15 cellular contexts compared by ENCODE assay signal in genomic region chr2:189522435-189523151, GRCh38. TPM values are rescaled to one million over a fixed set of nuclear protein-coding genes. Genes with fewer than 3 reads are reported as not detected.
DNase-seq lines count a peak whose midpoint lies in the region; ATAC-seq, FAIRE-seq and TF ChIP-seq lines count a peak whose summit lies in the region.
"Had no signal": no experiment of that assay in that cellular context is flagged by ENCODE, and none has a peak within 500 bp of the region (broad histone marks: within the 10 kb centered on the region; RNA-seq: fewer than 3 reads in every experiment).

No MANE protein-coding gene starts in this region.

- TF ChIP-seq EP300 in HepG2 (IDR thresholded peaks at IDR 0.05; ENCODE audit: low read depth in 2 of 2, low read length in 2 of 2) (peak; percentile 31 to 33; a peak in 1 of 4 replicates), HepG2 (CRISPR knock-in tag; IDR thresholded peaks at IDR 0.05; ENCODE audit: borderline replicate concordance) (peak; percentile 51; the same call in 1 of the 2 replicates)

- peak overlapping the region; percentile 4 for H2AFZ ChIP-seq in HepG2 (ENCODE audit: low read length)

- no peak for TF ChIP-seq RAD21 in HepG2 (CRISPR knock-in tag; IDR thresholded peaks at IDR 0.05)

- H3K9ac ChIP-seq in HepG2 (ENCODE audit: insufficient read depth, low read depth, low read length): peak overlapping the region; percentile 32; the same call in 1 of the 2 replicates
- H3K9ac ChIP-seq: SK-N-SH had no signal

- WGBS in HepG2 (ENCODE audit: low lambda C conversion rate): 9% methylated on average over 5 of the region's 5 CpGs
- 15 to 46% (median 37%) methylated on average over 5 of the region's 5 CpGs for WGBS in small intestine, 3 donors

- no peaks in the 10 kb centered on the region for H3K27me3 ChIP-seq in HepG2 (ENCODE audit: control insufficient read depth in 1 of 2, insufficient read depth in 2 of 2, low read length in 2 of 2)
- no peaks in the 10 kb centered on the region for H3K27me3 ChIP-seq in small intestine (ENCODE audit: control insufficient read depth in 2 of 2, insufficient read depth in 2 of 2, low read length in 2 of 2)
- H3K27me3 ChIP-seq: ovary, testis had no signal

- TF ChIP-seq CTCF in choroid plexus epithelial cell (conservative IDR thresholded peaks at IDR 0.05; ENCODE audit: low read depth, low read length) (no peak), HepG2 (CRISPR knock-in tag; IDR thresholded peaks at IDR 0.05) (no peak)

- H3K4me2 ChIP-seq in HepG2 (ENCODE audit: low read depth, low read length): peak overlapping the region; percentile 65
- H3K4me2 ChIP-seq: SK-N-SH had no signal

- ATAC-seq in HepG2 (peak; percentile 87), HG02588 (IDR thresholded peaks at IDR 0.05; ENCODE audit: unreplicated experiment) (no peak), GM21390 (IDR thresholded peaks at IDR 0.05; ENCODE audit: unreplicated experiment) (no peak)

- DNase-seq in LoVo (ENCODE audit: low spot score) (peak; percentile 71), choroid plexus epithelial cell (ENCODE audit: low read depth) (peak; percentile 58), HepG2 (ENCODE audit: low spot score) (peak; percentile 95), small intestine (peak; percentile 97), HEK293T (ENCODE audit: extremely low spot score) (no peak), ureter (ENCODE audit: low spot score) (no peak)
- DNase-seq: activated CD4-positive, alpha-beta T cell treated with anti-CD3 and anti-CD28 coated beads, Interleukin-2, amount 10 ng/mL, durations not matched to agents 24 days and 14 days; activated naive CD4-positive, alpha-beta T cell treated with anti-CD3 and anti-CD28 coated beads, Interleukin-2, amount 50 U/mL, for 16 hours; CD4-positive, alpha-beta T cell; NCI-H446 treated with DMSO at 0.1 percent for 48 hours; ovary; SK-N-SH; testis had no signal

- intact Hi-C loops in HepG2 (cut with micrococcal nuclease; ENCODE audit: unreplicated experiment): loop anchor here (1.0 to 5.0 kb wide), 4 partner anchors 16 to 90 kb away; partner anchors contain the start of gene SLC40A1

- no peaks in the 10 kb centered on the region for H4K20me1 ChIP-seq in HepG2 (ENCODE audit: insufficient read depth, low read length)

- CTCF ChIA-PET in HepG2 (lab: Yijun Ruan, JAX; ENCODE audit: low intra/inter-chr PET ratio, low total read pairs) (interaction anchor here (0.8 kb wide), 1 partner anchor 16 kb away, joined by 3 read pairs; no protein-coding TSS in a partner anchor), HEK293T (lab: Yijun Ruan, JAX) (no interaction called here)

- no peaks in the 10 kb centered on the region for H3K36me3 ChIP-seq in HepG2 (replicated peaks in 1 of 2; ENCODE audit: control insufficient read depth in 1 of 2, insufficient read depth in 2 of 2, low read length in 2 of 2)
- no peaks in the 10 kb centered on the region for H3K36me3 ChIP-seq in small intestine (ENCODE audit: control insufficient read depth in 2 of 2, insufficient read depth in 2 of 2, low read length in 2 of 2)
- H3K36me3 ChIP-seq: ovary had no signal

- H3K9me3 ChIP-seq in HepG2 (ENCODE audit: low read length) (no peaks in the 10 kb centered on the region), small intestine (ENCODE audit: control insufficient read depth, low read depth) (no peaks in the 10 kb centered on the region)
- H3K9me3 ChIP-seq: ovary, SK-N-SH, testis had no signal

- no peak for TF ChIP-seq POLR2A in HepG2 (IDR thresholded peaks at IDR 0.05; ENCODE audit: insufficient read depth in 1 of 2, low read depth in 2 of 2, low read length in 2 of 2)

- H3K79me2 ChIP-seq in HepG2 (ENCODE audit: insufficient read depth, low read length): no peaks in the 10 kb centered on the region

- H3K4me1 ChIP-seq in HepG2 (ENCODE audit: insufficient read depth, low read length) (peaks cover 42% of the 10 kb centered on the region), small intestine (ENCODE audit: control insufficient read depth in 2 of 2, insufficient read depth in 1 of 2, low read depth in 1 of 2, low read length in 1 of 2) (peaks cover 5 to 13% of the 10 kb centered on the region in 2 donors)
- H3K4me1 ChIP-seq: testis had no signal

- BruUV-seq in HepG2 (replicated peaks; lab: Mats Ljungman, UMichigan): TSS peak; percentile 66

- H3K4me3 ChIP-seq in choroid plexus epithelial cell (ENCODE audit: low read depth, low read length) (no peak overlapping the region), HepG2 (replicated peaks in 1 of 3; ENCODE audit: insufficient read depth in 1 of 3, low read depth in 2 of 3, low read length in 3 of 3) (peak overlapping the region in 2 of 3 experiments; percentile 3 to 30; a peak in 1 of 6 replicates), small intestine (ENCODE audit: low read depth in 1 of 2, low read length in 2 of 2) (no peak overlapping the region)
- H3K4me3 ChIP-seq: ovary, testis had no signal

- POLR2A ChIA-PET in HepG2 (lab: Yijun Ruan, JAX): interaction anchor here (1.0 to 2.7 kb wide), 12 partner anchors 10 to 103 kb away, joined by 3 to 25 read pairs (median 4); partner anchors contain the start of genes SLC40A1 and WDR75
- POLR2A ChIA-PET in HEK293T (lab: Yijun Ruan, JAX): no interaction called here

- peak; percentile 67 for FAIRE-seq in HepG2 (lab: Jason Lieb, UNC)
- peak; percentile 41 for FAIRE-seq in small intestine (lab: Jason Lieb, UNC)

- H3K27ac ChIP-seq in HepG2 (ENCODE audit: extremely low read length, insufficient read depth, low read length) (peak overlapping the region; percentile 57), small intestine (ENCODE audit: low read depth in 1 of 2, low read length in 1 of 2) (peak overlapping the region; percentile 82 to 87)

- in situ Hi-C loops in HepG2 (cut with HindIII; ENCODE audit: extremely low pct_ligation_motif_present, low pct_unique_long_range_greater_than_20kb): no loop called here

TF ChIP-seq in HepG2, 621 proteins besides CTCF, POLR2A, EP300 and RAD21 (continues in another document):
- no peak for TF ChIP-seq KLF12 (CRISPR knock-in tag; IDR thresholded peaks at IDR 0.05; ENCODE audit: borderline replicate concordance)

TF ChIP-seq in HEK293T, 16 proteins besides CTCF, POLR2A, EP300 and RAD21:
- TF ChIP-seq ZNF384 (IDR thresholded peaks at IDR 0.05) (no peak), FOXM1 (IDR thresholded peaks at IDR 0.05; ENCODE audit: borderline replicate concordance) (no peak), L3MBTL2 (conservative IDR thresholded peaks at IDR 0.05) (no peak), BHLHE40 (IDR thresholded peaks at IDR 0.05; ENCODE audit: borderline replicate concordance) (no peak), SUZ12 (IDR thresholded peaks at IDR 0.05) (no peak), FOXK2 (IDR thresholded peaks at IDR 0.05) (no peak), NFRKB (IDR thresholded peaks at IDR 0.05) (no peak), LEF1 (IDR thresholded peaks at IDR 0.05; ENCODE audit: borderline replicate concordance) (no peak), FOXA1 (IDR thresholded peaks at IDR 0.05) (no peak), SP1 (IDR thresholded peaks at IDR 0.05) (no peak), TARDBP (IDR thresholded peaks at IDR 0.05) (no peak), PKNOX1 (IDR thresholded peaks at IDR 0.05) (no peak), ARNT (IDR thresholded peaks at IDR 0.05) (no peak), HDGF (IDR thresholded peaks at IDR 0.05; ENCODE audit: borderline replicate concordance) (no peak)

RNA-seq across cellular contexts. Expression of gene SLC40A1, which starts 58.0 kb away (rescaled TPM):
- total RNA-seq in HepG2 (2016; rRNA removed; fragmentation: Illumina TruSeq; extraction: Trizol): 10.6 and 19.2 TPM in 2 replicates
- total RNA-seq in HepG2 (2016; cell fraction: cytosol; rRNA removed; fragmentation: Illumina TruSeq; extraction: Trizol; ENCODE audit: low read depth): 2.5 and 3.1 TPM in 2 replicates
- 10.6 and 17.6 TPM in 2 replicates for total RNA-seq in HepG2 (2016; cell fraction: insoluble cytoplasmic fraction; rRNA removed; fragmentation: Illumina TruSeq; extraction: Trizol)
- 20.1 and 24.4 TPM in 2 replicates for total RNA-seq in HepG2 (2016; cell fraction: membrane; rRNA removed; fragmentation: Illumina TruSeq; extraction: Trizol)
- 9.0 and 10.7 TPM in 2 replicates for total RNA-seq in HepG2 (2016; cell fraction: nucleus; rRNA removed; fragmentation: Illumina TruSeq; extraction: Trizol)
- 21.4 and 24.9 TPM in 2 replicates for polyA plus RNA-seq in HepG2 (2011; rRNA removed)
- 14.9 and 22.6 TPM in 2 replicates for polyA plus RNA-seq in HepG2 (2011; cell fraction: cytosol; rRNA removed)
- 12.3 and 12.6 TPM in 2 replicates for polyA plus RNA-seq in HepG2 (2011; cell fraction: nucleus; rRNA removed)
- polyA plus RNA-seq in HepG2 (2012): 35.5 and 45.2 TPM in 2 replicates
- 3.4 and 3.6 TPM in 2 replicates for polyA plus RNA-seq in HepG2 (2016; cell fraction: cytosol; fragmentation: Illumina TruSeq; extraction: Trizol; ENCODE audit: low read depth)
- polyA plus RNA-seq in HepG2 (2016; cell fraction: insoluble cytoplasmic fraction; fragmentation: Illumina TruSeq; extraction: Trizol; ENCODE audit: low read depth): 19.5 and 21.2 TPM in 2 replicates
- 19.1 and 22.9 TPM in 2 replicates for polyA plus RNA-seq in HepG2 (2016; cell fraction: membrane; fragmentation: Illumina TruSeq; extraction: Trizol; ENCODE audit: low read depth)
- 12.8 and 14.3 TPM in 2 replicates for polyA plus RNA-seq in HepG2 (2016; cell fraction: nucleus; fragmentation: Illumina TruSeq; extraction: Trizol; ENCODE audit: insufficient read depth, low read depth)
- polyA minus RNA-seq in HepG2 (2011; rRNA and poly(A)+ RNA removed; ENCODE audit: low replicate concordance): 0.47 and 45.0 TPM in 2 replicates
- 26.4 and 29.2 TPM in 2 replicates for polyA minus RNA-seq in HepG2 (2011; cell fraction: cytosol; rRNA and poly(A)+ RNA removed)
- 33.1 and 37.5 TPM in 2 replicates for polyA minus RNA-seq in HepG2 (2011; cell fraction: nucleus; rRNA and poly(A)+ RNA removed)
- 100 to 1,000 TPM in 1 of 3 donors, 10 to 100 TPM in 2; 72.6 to 212 (median 97.3) TPM for polyA plus RNA-seq in small intestine
- total RNA-seq in ureter: 39.9 TPM

Comparison
In these comparisons a context has a peak if more than half of its experiments do, and no peak if none do; other contexts are left out.
1. DNase-seq: peak in LoVo (single experiment), choroid plexus epithelial cell (single experiment), HepG2 (single experiment) and small intestine (single experiment); none in HEK293T (single experiment) and ureter (single experiment).
2. H3K4me3 ChIP-seq: peak in HepG2 (2 of 3); none in choroid plexus epithelial cell (single experiment) and small intestine (0 of 2).